8 cellular contexts compared by ENCODE assay signal in genomic region chr19:1269478-1270167, GRCh38. TPM values are rescaled to one million over a fixed set of nuclear protein-coding genes. Genes with fewer than 3 reads are reported as not detected.
DNase-seq lines count a peak whose midpoint lies in the region; ATAC-seq, FAIRE-seq and TF ChIP-seq lines count a peak whose summit lies in the region.

No MANE protein-coding gene starts in this region.

- no peak for FAIRE-seq in bronchial epithelial cell (lab: Jason Lieb, UNC)

- peaks cover 53% of the 10 kb centered on the region for H4K20me1 ChIP-seq in smooth muscle cell (ENCODE audit: low read depth)

- peak overlapping the region; percentile 87 for H3K4me2 ChIP-seq in smooth muscle cell

- H3K36me3 ChIP-seq in bronchial epithelial cell (ENCODE audit: control insufficient read depth, insufficient read depth, low read length) = peaks cover 28% of the 10 kb centered on the region
- peaks cover 8% of the 10 kb centered on the region for H3K36me3 ChIP-seq in smooth muscle cell (ENCODE audit: low read depth)

- DNase-seq in NCI-H748 (lab: John Stamatoyannopoulos, UW; ENCODE audit: unreplicated experiment) (peak; percentile 85), NCI-H748 treated with DMSO at 0.1 percent for 48 hours (lab: John Stamatoyannopoulos, UW) (no peak), NCI-H2029 (lab: John Stamatoyannopoulos, UW) (peak; percentile 80), bronchial epithelial cell (ENCODE audit: low read depth) (peak; percentile 62), inferior parietal cortex (ENCODE audit: extremely low spot score) (peak; percentile 73), smooth muscle cell (lab: John Stamatoyannopoulos, UW; ENCODE audit: unreplicated experiment) (peak; percentile 82)

- WGBS in smooth muscle cell (ENCODE audit: low lambda C conversion rate) = under 1% methylated on average over 50 of the region's 63 CpGs

- peak overlapping the region; percentile 46 for H3K4me3 ChIP-seq in bronchial epithelial cell (ENCODE audit: low read depth, low read length)
- peak overlapping the region; percentile 67 for H3K4me3 ChIP-seq in smooth muscle cell

- ATAC-seq in HG02885 (IDR thresholded peaks at IDR 0.05; ENCODE audit: poor library complexity, unreplicated experiment) = peak; percentile 30

- peak overlapping the region; percentile 89 for H3K9ac ChIP-seq in smooth muscle cell (ENCODE audit: low read depth)

- TF ChIP-seq CTCF in VCaP (conservative IDR thresholded peaks at IDR 0.05) (no peak), bronchial epithelial cell (IDR thresholded peaks at IDR 0.05; ENCODE audit: insufficient read depth, low read length, severe bottlenecking) (no peak), smooth muscle cell (IDR thresholded peaks at IDR 0.05; ENCODE audit: borderline replicate concordance, insufficient read depth, poor library complexity, severe bottlenecking) (peak; percentile 1)

- H2AFZ ChIP-seq in smooth muscle cell (ENCODE audit: low read depth) = no peak overlapping the region

- H3K9me3 ChIP-seq in smooth muscle cell (replicated peaks; ENCODE audit: low read depth) = no peaks in the 10 kb centered on the region

- no peaks in the 10 kb centered on the region for H3K27me3 ChIP-seq in bronchial epithelial cell (ENCODE audit: control insufficient read depth, insufficient read depth, low read length)
- no peaks in the 10 kb centered on the region for H3K27me3 ChIP-seq in smooth muscle cell (ENCODE audit: low read depth)

- H3F3A ChIP-seq in smooth muscle cell (ENCODE audit: low read depth) = peaks cover 58% of the 10 kb centered on the region

- peaks cover 48% of the 10 kb centered on the region for H3K79me2 ChIP-seq in smooth muscle cell (ENCODE audit: low read depth)

- H3K27ac ChIP-seq in VCaP = peak overlapping the region; percentile 98
- peak overlapping the region; percentile 94 for H3K27ac ChIP-seq in smooth muscle cell (ENCODE audit: low read depth)

- peaks cover 51% of the 10 kb centered on the region for H3K4me1 ChIP-seq in smooth muscle cell (ENCODE audit: low read depth)

RNA-seq across cellular contexts. Expression of gene CIRBP, which starts 0.5 kb away (rescaled TPM):
- total RNA-seq in bronchial epithelial cell (317 and 370 TPM in 2 replicates), smooth muscle cell (119 and 122 TPM in 2 replicates)
- polyA plus RNA-seq in smooth muscle cell = 215 and 235 TPM in 2 replicates

RNA-seq across cellular contexts. Expression of gene FAM174C, which starts 5.7 kb away (rescaled TPM):
- total RNA-seq in bronchial epithelial cell = 20.8 and 27.1 TPM in 2 replicates
- 33.4 and 41.5 TPM in 2 replicates for total RNA-seq in smooth muscle cell
- 75.6 and 78.1 TPM in 2 replicates for polyA plus RNA-seq in smooth muscle cell

RNA-seq across cellular contexts. Expression of gene EFNA2, which starts 16.1 kb away (rescaled TPM):
- total RNA-seq in bronchial epithelial cell (not detected in 2 replicates), smooth muscle cell (6.2 and 7.4 TPM in 2 replicates)
- 0.89 and 1.2 TPM in 2 replicates for polyA plus RNA-seq in smooth muscle cell

RNA-seq across cellular contexts. Expression of gene MIDN, which starts 21.2 kb away (rescaled TPM):
- total RNA-seq in bronchial epithelial cell (15.8 and 31.1 TPM in 2 replicates), smooth muscle cell (25.0 and 58.5 TPM in 2 replicates)
- 65.3 and 70.6 TPM in 2 replicates for polyA plus RNA-seq in smooth muscle cell

RNA-seq across cellular contexts. Expression of gene ATP5F1D, which starts 28.1 kb away (rescaled TPM):
- 8.7 and 14.8 TPM in 2 replicates for total RNA-seq in bronchial epithelial cell
- 29.1 and 68.8 TPM in 2 replicates for total RNA-seq in smooth muscle cell
- 265 and 272 TPM in 2 replicates for polyA plus RNA-seq in smooth muscle cell
